ENCODE assay signal across 9 cellular contexts in genomic region chr11:111797145-111797581, GRCh38. TPM values are rescaled to one million over a fixed set of nuclear protein-coding genes. Genes with fewer than 3 reads are reported as not detected.
DNase-seq lines count a peak whose midpoint lies in the region; ATAC-seq and TF ChIP-seq lines count a peak whose summit lies in the region.
"Had no signal": no experiment of that assay in that cellular context is flagged by ENCODE, and none has a peak within 500 bp of the region (broad histone marks: within the 10 kb centered on the region; RNA-seq: fewer than 3 reads in every experiment).

No MANE protein-coding gene starts in this region.

- H3K36me3 ChIP-seq in BE2C, result no peaks in the 10 kb centered on the region

- no peak overlapping the region for H3K4me3 ChIP-seq in BE2C (ENCODE audit: low read depth, low read length)
- H3K4me3 ChIP-seq: SK-N-MC had no signal

- H3K9me3 ChIP-seq in BE2C, result no peaks in the 10 kb centered on the region

- peak; percentile 73 for ATAC-seq in GM21390 (IDR thresholded peaks at IDR 0.05; ENCODE audit: unreplicated experiment)
- ATAC-seq in GM18511 (IDR thresholded peaks at IDR 0.05; ENCODE audit: unreplicated experiment), result no peak

- H3K4me1 ChIP-seq in BE2C, result peaks cover 22% of the 10 kb centered on the region

- DNase-seq in BE2C (peak; percentile 56), NCI-H2029 treated with DMSO at 0.1 percent for 48 hours (lab: John Stamatoyannopoulos, UW) (peak; percentile 43), dermis blood vessel endothelial cell (peak; percentile 58), SW 1271 (lab: John Stamatoyannopoulos, UW) (no peak), NCI-H1694 treated with DMSO at 0.1 percent for 48 hours (lab: John Stamatoyannopoulos, UW) (no peak)
- DNase-seq in activated CD4-positive, alpha-beta T cell treated with anti-CD3 and anti-CD28 coated beads for 48 hours, result no peak

- no peak for TF ChIP-seq CTCF in BE2C (IDR thresholded peaks at IDR 0.05; ENCODE audit: low read depth, low read length)

- peaks cover 4% of the 10 kb centered on the region for H3K27me3 ChIP-seq in BE2C

RNA-seq across cellular contexts. Expression of gene PPP2R1B, which starts 31.0 kb away (rescaled TPM):
- polyA plus RNA-seq in BE2C (2012; ENCODE audit: insufficient read depth, insufficient read length, low read depth), result 13.3 TPM
- total RNA-seq in dermis blood vessel endothelial cell, result 52.6 and 72.7 TPM in 2 replicates

Comparison
In these comparisons a context has a peak if more than half of its experiments do, and no peak if none do; other contexts are left out.
1. DNase-seq: peak in BE2C (single experiment), NCI-H2029 treated with DMSO at 0.1 percent for 48 hours (single experiment) and dermis blood vessel endothelial cell (single experiment); none in SW 1271 (0 of 2), activated CD4-positive, alpha-beta T cell treated with anti-CD3 and anti-CD28 coated beads for 48 hours (single experiment) and NCI-H1694 treated with DMSO at 0.1 percent for 48 hours (single experiment).